26 cellular contexts compared by ENCODE assay signal in genomic region chr18:45447364-45448265, GRCh38.
"Had no signal": no experiment of that assay in that cellular context is flagged by ENCODE, and none has a peak within 500 bp of the region (broad histone marks: within the 10 kb centered on the region; RNA-seq: fewer than 3 reads in every experiment).

No MANE protein-coding gene starts in this region.

- H3K27ac Mint-ChIP-seq: activated CD8-positive, alpha-beta T cell treated with anti-CD3 and anti-CD28 coated beads, Interleukin-2, amount 10 ng/mL, durations not matched to agents 7 days and 5 days; activated naive CD4-positive, alpha-beta T cell treated with anti-CD3 and anti-CD28 coated beads, Interleukin-2, amount 50 U/mL, for 24 hours; activated T-helper 1 cell treated with anti-CD3 and anti-CD28 coated beads, Interleukin-12 subunit alpha, Interleukin-12 subunit beta, Interleukin-2, Interleukin-4 antibody, amounts not matched to agents 30 ng/mL and 10 ng/mL and 1 ng/mL, durations not matched to agents 14 hours and 24 hours and 36 hours; natural killer cell; T-helper 2 cell treated with Interferon-gamma antibody and Interleukin-4, amounts not matched to agents 5 μg/mL and 100 μg/mL, for 36 hours had no signal

- H3K27me3 ChIP-seq: neutrophil, sigmoid colon, testis, uterus had no signal

- H3K9me3 ChIP-seq: neutrophil, sigmoid colon, testis, uterus had no signal

- H3K27me3 Mint-ChIP-seq: brain had no signal

- H3K4me3 ChIP-seq: lung, sigmoid colon, testis, uterus had no signal

- H3K36me3 ChIP-seq: neutrophil, sigmoid colon, uterus, WERI-Rb-1 had no signal

- H3K9me3 Mint-ChIP-seq: activated naive CD4-positive, alpha-beta T cell treated with anti-CD3 and anti-CD28 coated beads, Interleukin-2, amount 50 U/mL, for 24 hours; activated T-helper 1 cell treated with anti-CD3 and anti-CD28 coated beads, Interleukin-12 subunit alpha, Interleukin-12 subunit beta, Interleukin-2, Interleukin-4 antibody, amounts not matched to agents 30 ng/mL and 10 ng/mL and 1 ng/mL, durations not matched to agents 14 hours and 24 hours and 36 hours; natural killer cell; T-helper 2 cell treated with Interferon-gamma antibody and Interleukin-4, amounts not matched to agents 5 μg/mL and 100 μg/mL, for 36 hours had no signal

- DNase-seq: activated CD4-positive, alpha-beta T cell treated with anti-CD3 and anti-CD28 coated beads, Interleukin-2, amount 50 U/mL, for 1 hour; activated CD4-positive, CD25-positive, alpha-beta regulatory T cell treated with anti-CD3 and anti-CD28 coated beads, Interleukin-2, amount 50 U/mL, for 72 hours; activated CD8-positive, alpha-beta T cell treated with anti-CD3 and anti-CD28 coated beads, Interleukin-2, amount 10 ng/mL, durations not matched to agents 7 days and 5 days; activated gamma-delta T cell treated with Interleukin-2 at 50 U/mL for 16 hours; aorta; caudate nucleus; effector memory CD4-positive, alpha-beta T cell; foreskin melanocyte; hypothalamus; natural killer cell; sigmoid colon; stimulated activated CD4-positive, alpha-beta T cell treated with anti-CD3 and anti-CD28 coated beads, Interleukin-2, amount 100 ng/mL, for 48 hours; stimulated activated CD8-positive, alpha-beta memory T cell treated with anti-CD3 and anti-CD28 coated beads, Interleukin-4, amount 100 ng/mL, for 48 hours; stimulated activated naive CD4-positive, alpha-beta T cell; testis; trophoblast cell; uterus; WERI-Rb-1 had no signal

- H3K4me1 Mint-ChIP-seq: activated naive CD4-positive, alpha-beta T cell treated with anti-CD3 and anti-CD28 coated beads, Interleukin-2, amount 50 U/mL, for 24 hours; natural killer cell had no signal

- ATAC-seq: activated CD8-positive, alpha-beta T cell treated with anti-CD3 and anti-CD28 coated beads, Interleukin-2, amount 10 ng/mL, durations not matched to agents 7 days and 5 days; esophagus mucosa; left lobe of liver; natural killer cell had no signal

- H3K27ac ChIP-seq: neutrophil, sigmoid colon, testis, WERI-Rb-1 had no signal

- H3K36me3 Mint-ChIP-seq: activated naive CD4-positive, alpha-beta T cell treated with anti-CD3 and anti-CD28 coated beads, Interleukin-2, amount 50 U/mL, for 24 hours; brain; natural killer cell had no signal

- H3K4me3 Mint-ChIP-seq: activated CD8-positive, alpha-beta T cell treated with anti-CD3 and anti-CD28 coated beads, Interleukin-2, amount 10 ng/mL, durations not matched to agents 7 days and 5 days; activated naive CD4-positive, alpha-beta T cell treated with anti-CD3 and anti-CD28 coated beads, Interleukin-2, amount 50 U/mL, for 24 hours; activated T-helper 1 cell treated with anti-CD3 and anti-CD28 coated beads, Interleukin-12 subunit alpha, Interleukin-12 subunit beta, Interleukin-2, Interleukin-4 antibody, amounts not matched to agents 30 ng/mL and 10 ng/mL and 1 ng/mL, durations not matched to agents 14 hours and 24 hours and 36 hours; brain; natural killer cell; T-helper 2 cell treated with Interferon-gamma antibody and Interleukin-4, amounts not matched to agents 5 μg/mL and 100 μg/mL, for 36 hours had no signal
